Comparison of ENCODE assay signal across 9 cellular contexts in the genomic region with DNA sequence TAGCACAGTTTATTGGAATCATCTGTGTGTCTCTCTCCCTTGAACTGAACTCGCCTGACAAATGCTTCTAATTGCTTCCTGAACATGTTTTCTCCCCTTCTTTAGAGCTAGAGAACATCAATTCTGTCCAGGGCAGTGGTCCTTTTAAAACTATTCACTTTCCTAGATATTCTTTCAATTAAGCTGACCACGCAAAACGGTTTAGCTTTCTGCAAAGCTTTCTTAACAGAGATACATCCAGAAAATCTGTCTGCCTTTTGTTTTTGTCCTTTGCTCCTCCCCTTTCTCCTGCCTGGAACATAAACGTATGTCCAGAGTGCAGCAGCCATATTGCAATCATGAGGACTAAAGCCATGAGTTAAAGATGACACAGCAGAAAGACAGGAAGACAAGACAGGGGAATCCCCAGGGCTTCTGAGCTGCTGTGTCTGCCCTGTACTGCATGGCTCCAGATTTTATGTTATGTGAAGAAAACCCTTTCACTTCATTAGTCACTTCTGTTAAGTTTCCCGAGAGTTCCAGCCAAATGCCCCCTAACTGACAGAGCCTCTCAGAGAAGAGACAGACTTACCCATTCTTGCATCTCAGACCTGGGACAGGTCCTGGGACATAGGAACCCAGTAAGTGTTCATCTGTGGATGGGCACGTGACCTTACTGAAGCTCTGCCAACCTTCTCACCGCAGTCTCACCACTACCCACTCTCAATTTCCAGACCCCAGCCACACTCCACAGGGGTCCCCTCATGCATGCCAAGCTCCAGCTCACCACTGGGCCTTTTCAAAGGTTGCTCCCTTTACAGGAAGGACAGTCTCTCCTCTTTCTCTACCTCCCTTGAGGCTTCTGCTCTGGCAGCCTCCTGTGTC. TPM values are rescaled to one million over a fixed set of nuclear protein-coding genes. Genes with fewer than 3 reads are reported as not detected.
DNase-seq lines count a peak whose midpoint lies in the region; ATAC-seq and TF ChIP-seq lines count a peak whose summit lies in the region.
"Had no signal": no experiment of that assay in that cellular context is flagged by ENCODE, and none has a peak within 500 bp of the region (broad histone marks: within the 10 kb centered on the region; RNA-seq: fewer than 3 reads in every experiment).

No MANE protein-coding gene starts in this region.

- H3K27me3 Mint-ChIP-seq in activated T-cell treated with anti-CD3 and anti-CD28 coated beads, Interleukin-2, amount 50 U/mL, for 24 hours = peaks cover 43% of the 10 kb centered on the region
- peaks cover 7 to 11% of the 10 kb centered on the region in 2 donors for H3K27me3 Mint-ChIP-seq in natural killer cell (ENCODE audit: low read depth in 2 of 2)

- intact Hi-C loops in natural killer cell (cut with micrococcal nuclease) (no loop called here), heart left ventricle (cut with DNase I) (no loop called here)

- H3K4me3 ChIP-seq in SK-N-SH (ENCODE audit: low read depth in 2 of 2, low read length in 1 of 2) (no peak overlapping the region), heart left ventricle (no peak overlapping the region)
- H3K4me3 ChIP-seq: lower lobe of right lung had no signal

- 30% methylated on average over 7 of the region's 7 CpGs for WGBS in SK-N-SH (ENCODE audit: low lambda C conversion rate)
- WGBS in heart left ventricle, 4 donors = 42 to 68% (median 61%) methylated on average over 7 of the region's 7 CpGs

- H3K27ac ChIP-seq in SK-N-SH (ENCODE audit: low read depth in 2 of 2, low read length in 1 of 2) (no peak overlapping the region), heart left ventricle (no peak overlapping the region)
- H3K27ac ChIP-seq: lower lobe of right lung had no signal

- no peaks in the 10 kb centered on the region for H3K9me3 ChIP-seq in SK-N-SH
- peaks cover 0 to 26% (median 0%) of the 10 kb centered on the region in 12 donors for H3K9me3 ChIP-seq in heart left ventricle
- H3K9me3 ChIP-seq: lower lobe of right lung had no signal

- no peaks in the 10 kb centered on the region for H3K79me2 ChIP-seq in SK-N-SH (ENCODE audit: insufficient read depth)

- H3K36me3 Mint-ChIP-seq in activated T-cell treated with anti-CD3 and anti-CD28 coated beads, Interleukin-2, amount 50 U/mL, for 24 hours (ENCODE audit: low read depth) = no peaks in the 10 kb centered on the region
- H3K36me3 Mint-ChIP-seq in natural killer cell = no peaks in the 10 kb centered on the region

- no peak overlapping the region for H3K4me2 ChIP-seq in SK-N-SH

- in situ Hi-C loops in SK-MEL-5 (cut with HindIII; ENCODE audit: low pct_unique_long_range_greater_than_20kb, low sequenced_read_pairs) = no loop called here

- no peaks in the 10 kb centered on the region for H3K36me3 ChIP-seq in SK-N-SH (replicated peaks in 1 of 2; ENCODE audit: control insufficient read depth in 1 of 2, insufficient read depth in 2 of 2, low read length in 1 of 2)
- no peaks in the 10 kb centered on the region for H3K36me3 ChIP-seq in heart left ventricle
- H3K36me3 ChIP-seq: lower lobe of right lung had no signal

- CTCF ChIA-PET in SK-N-SH (lab: Yijun Ruan, JAX) = interaction anchor here (1.5 kb wide), 1 partner anchor 344 kb away, joined by 3 read pairs; no protein-coding TSS in a partner anchor

- no peak for TF ChIP-seq EP300 in SK-N-SH (IDR thresholded peaks at IDR 0.05; ENCODE audit: borderline replicate concordance in 1 of 2, low read depth in 1 of 2, low read length in 1 of 2)

- ATAC-seq in GM21529 (IDR thresholded peaks at IDR 0.05; ENCODE audit: unreplicated experiment) = peak; percentile 81
- peak; percentile 69 to 94 (median 88) for ATAC-seq in natural killer cell
- ATAC-seq in heart left ventricle = no peak
- ATAC-seq: lower lobe of right lung had no signal

- DNase-seq in activated T-cell treated with anti-CD3 and anti-CD28 coated beads, Interleukin-2, amount 50 U/mL, for 24 hours = no peak
- DNase-seq in activated T-cell treated with anti-CD3 and anti-CD28 coated beads, Interleukin-2, amount 50 U/mL, for 1 hour = no peak
- DNase-seq in SK-MEL-5 (ENCODE audit: low read depth, low spot score) (peak; percentile 9), natural killer cell (no peak), NCI-H2081 (lab: John Stamatoyannopoulos, UW) (no peak), SK-N-SH (no peak), heart left ventricle (no peak)
- DNase-seq: lower lobe of right lung had no signal

- H3K4me1 ChIP-seq in SK-N-SH (ENCODE audit: control insufficient read depth in 1 of 2, insufficient read depth in 2 of 2, low read depth in 1 of 2, low read length in 1 of 2) (no peaks in the 10 kb centered on the region; a peak in 1 of 4 replicates), heart left ventricle (no peaks in the 10 kb centered on the region)
- H3K4me1 ChIP-seq: lower lobe of right lung had no signal

- H3K9ac ChIP-seq in SK-N-SH = no peak overlapping the region

- TF ChIP-seq RAD21 in SK-N-SH (IDR thresholded peaks at IDR 0.05; ENCODE audit: low read length) = no peak

- TF ChIP-seq CTCF in natural killer cell (IDR thresholded peaks at IDR 0.05) (no peak), SK-N-SH (IDR thresholded peaks at IDR 0.05) (no peak), heart left ventricle (IDR thresholded peaks at IDR 0.05) (no peak)

- H3K4me1 Mint-ChIP-seq in activated T-cell treated with anti-CD3 and anti-CD28 coated beads, Interleukin-2, amount 50 U/mL, for 24 hours (ENCODE audit: low read depth) = peaks cover 10% of the 10 kb centered on the region
- H3K4me1 Mint-ChIP-seq in natural killer cell = peaks cover 11% of the 10 kb centered on the region in 2 donors

- H3K9me2 ChIP-seq in SK-N-SH = no peaks in the 10 kb centered on the region

- no peaks in the 10 kb centered on the region for H3K27me3 ChIP-seq in SK-N-SH (ENCODE audit: insufficient read depth)
- H3K27me3 ChIP-seq in heart left ventricle = peaks cover 0 to 14% (median 0%) of the 10 kb centered on the region in 9 donors

- H3K27ac Mint-ChIP-seq in activated T-cell treated with anti-CD3 and anti-CD28 coated beads, Interleukin-2, amount 50 U/mL, for 24 hours = peak overlapping the region; percentile 26
- peak overlapping the region in 1 of 2 donors; percentile 54 for H3K27ac Mint-ChIP-seq in natural killer cell

- POLR2A ChIA-PET in SK-N-SH (lab: Yijun Ruan, JAX) = no interaction called here

- no peak for TF ChIP-seq POLR2A in heart left ventricle (IDR thresholded peaks at IDR 0.05)

- peaks cover 11% of the 10 kb centered on the region for H3K9me3 Mint-ChIP-seq in activated T-cell treated with anti-CD3 and anti-CD28 coated beads, Interleukin-2, amount 50 U/mL, for 24 hours
- H3K9me3 Mint-ChIP-seq in natural killer cell = peaks cover 0 to 3% of the 10 kb centered on the region in 2 donors

- no peak overlapping the region for H3K4me3 Mint-ChIP-seq in activated T-cell treated with anti-CD3 and anti-CD28 coated beads, Interleukin-2, amount 50 U/mL, for 24 hours
- H3K4me3 Mint-ChIP-seq in natural killer cell = no peak overlapping the region

- no peak overlapping the region for H2AFZ ChIP-seq in SK-N-SH (ENCODE audit: low read depth)

- H4K20me1 ChIP-seq in SK-N-SH (ENCODE audit: insufficient read depth) = no peaks in the 10 kb centered on the region

- no peaks in the 10 kb centered on the region for H3F3A ChIP-seq in SK-N-SH (replicated peaks; ENCODE audit: insufficient read depth)

TF ChIP-seq in SK-N-SH, 30 proteins besides CTCF, POLR2A, EP300 and RAD21 (continues in another document):
- TF ChIP-seq TAF1 (IDR thresholded peaks at IDR 0.05; ENCODE audit: borderline replicate concordance, low read depth, low read length) (no peak), SMC3 (IDR thresholded peaks at IDR 0.05; ENCODE audit: low read depth, low read length) (no peak), JUND (IDR thresholded peaks at IDR 0.05) (no peak), FOXJ3 (CRISPR knock-in tag; IDR thresholded peaks at IDR 0.05) (no peak), ELF1 (IDR thresholded peaks at IDR 0.05) (no peak)
- TF ChIP-seq, protein P1, sequence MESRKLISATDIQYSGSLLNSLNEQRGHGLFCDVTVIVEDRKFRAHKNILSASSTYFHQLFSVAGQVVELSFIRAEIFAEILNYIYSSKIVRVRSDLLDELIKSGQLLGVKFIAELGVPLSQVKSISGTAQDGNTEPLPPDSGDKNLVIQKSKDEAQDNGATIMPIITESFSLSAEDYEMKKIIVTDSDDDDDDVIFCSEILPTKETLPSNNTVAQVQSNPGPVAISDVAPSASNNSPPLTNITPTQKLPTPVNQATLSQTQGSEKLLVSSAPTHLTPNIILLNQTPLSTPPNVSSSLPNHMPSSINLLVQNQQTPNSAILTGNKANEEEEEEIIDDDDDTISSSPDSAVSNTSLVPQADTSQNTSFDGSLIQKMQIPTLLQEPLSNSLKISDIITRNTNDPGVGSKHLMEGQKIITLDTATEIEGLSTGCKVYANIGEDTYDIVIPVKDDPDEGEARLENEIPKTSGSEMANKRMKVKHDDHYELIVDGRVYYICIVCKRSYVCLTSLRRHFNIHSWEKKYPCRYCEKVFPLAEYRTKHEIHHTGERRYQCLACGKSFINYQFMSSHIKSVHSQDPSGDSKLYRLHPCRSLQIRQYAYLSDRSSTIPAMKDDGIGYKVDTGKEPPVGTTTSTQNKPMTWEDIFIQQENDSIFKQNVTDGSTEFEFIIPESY (IDR thresholded peaks at IDR 0.05; ENCODE audit: borderline replicate concordance, low read depth) = no peak
- TF ChIP-seq, protein P2, sequence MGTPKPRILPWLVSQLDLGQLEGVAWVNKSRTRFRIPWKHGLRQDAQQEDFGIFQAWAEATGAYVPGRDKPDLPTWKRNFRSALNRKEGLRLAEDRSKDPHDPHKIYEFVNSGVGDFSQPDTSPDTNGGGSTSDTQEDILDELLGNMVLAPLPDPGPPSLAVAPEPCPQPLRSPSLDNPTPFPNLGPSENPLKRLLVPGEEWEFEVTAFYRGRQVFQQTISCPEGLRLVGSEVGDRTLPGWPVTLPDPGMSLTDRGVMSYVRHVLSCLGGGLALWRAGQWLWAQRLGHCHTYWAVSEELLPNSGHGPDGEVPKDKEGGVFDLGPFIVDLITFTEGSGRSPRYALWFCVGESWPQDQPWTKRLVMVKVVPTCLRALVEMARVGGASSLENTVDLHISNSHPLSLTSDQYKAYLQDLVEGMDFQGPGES (IDR thresholded peaks at IDR 0.05; ENCODE audit: low read depth, low read length) = no peak

RNA-seq across cellular contexts. Expression of a gene that starts 35.0 kb away (rescaled TPM):
- 1.2 and 1.4 TPM in 2 replicates for total RNA-seq in SK-MEL-5 (2014; rRNA removed; shearing (Covaris generic))
- 2.3 and 2.5 TPM in 2 replicates for polyA plus RNA-seq in SK-MEL-5 (2015; cell fraction: cytosol; rRNA removed)
- 0.87 and 1.5 TPM in 2 replicates for polyA plus RNA-seq in SK-MEL-5 (2015; cell fraction: nucleus; rRNA removed)
- not detected for total RNA-seq in natural killer cell
- not detected in 2 replicates for polyA plus RNA-seq in SK-N-SH (2012; rRNA removed)
- polyA plus RNA-seq in SK-N-SH (2012; cell fraction: cytosol; rRNA removed) = not detected in 2 replicates
- not detected in 2 replicates for polyA plus RNA-seq in SK-N-SH (2012; cell fraction: nucleus; rRNA removed)
- total RNA-seq in heart left ventricle = 10 to 100 TPM in 2 of 9 donors, 1 to 10 TPM in 7; 1.1 to 23.2 (median 5.8) TPM
- polyA plus RNA-seq in heart left ventricle = 1 to 10 TPM; 1.2 to 1.8 TPM

Comparison
In these comparisons a context has a peak if more than half of its experiments do, and no peak if none do; other contexts are left out.
1. ATAC-seq: peak in GM21529 (single experiment) and natural killer cell (3 of 3); none in heart left ventricle (0 of 4).